Comparison of ENCODE assay signal across 8 cellular contexts in the genomic region with DNA sequence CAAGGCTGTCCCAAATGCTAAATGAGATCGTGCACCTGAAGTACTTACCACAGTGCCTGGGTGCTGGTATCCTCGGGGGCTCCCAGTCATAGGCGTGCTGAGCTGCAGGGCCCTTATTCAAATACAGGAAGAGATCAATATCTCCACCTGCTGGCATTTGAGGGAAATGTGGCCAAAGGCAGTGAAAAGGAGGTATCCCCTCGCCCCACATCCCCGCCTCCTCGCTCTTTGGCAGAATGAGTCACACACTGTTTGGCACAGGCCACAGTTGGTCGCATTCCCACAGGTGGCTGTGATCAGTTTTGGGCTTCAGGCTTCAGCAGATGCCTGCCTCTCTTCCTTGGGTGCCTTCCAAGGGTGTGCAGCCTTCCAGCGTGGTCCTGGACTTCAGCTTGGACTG. TPM values are rescaled to one million over a fixed set of nuclear protein-coding genes. Genes with fewer than 3 reads are reported as not detected.
A peak's percentile ranks its signal among the peaks of the same experiment; 100 is the strongest.
DNase-seq lines count a peak whose midpoint lies in the region; ATAC-seq and TF ChIP-seq lines count a peak whose summit lies in the region.

No MANE protein-coding gene starts in this region.

- POLR2A ChIA-PET in activated CD4-positive, alpha-beta T cell treated with anti-CD3 and anti-CD28 coated beads for 36 hours (lab: Charles Lee) = no interaction called here

- peak; percentile 75 for DNase-seq in ACHN
- peak; percentile 67 for DNase-seq in NCI-H2196 (lab: John Stamatoyannopoulos, UW; ENCODE audit: unreplicated experiment)
- peak; percentile 78 for DNase-seq in activated CD4-positive, alpha-beta T cell treated with anti-CD3 and anti-CD28 coated beads for 36 hours
- peak; percentile 17 for DNase-seq in naive B cell
- DNase-seq in tibial nerve (ENCODE audit: low spot score in 2 of 2) = peak in 1 of 2 donors; percentile 15

- ATAC-seq in HG02943 (IDR thresholded peaks at IDR 0.05; ENCODE audit: low read depth, unreplicated experiment) (peak; percentile 79), naive B cell (ENCODE audit: low read depth in 2 of 2) (peak; percentile 61 to 67)
- ATAC-seq in activated CD4-positive, alpha-beta T cell treated with anti-CD3 and anti-CD28 coated beads for 36 hours = peak; percentile 96

- no peaks in the 10 kb centered on the region for H3K9me3 Mint-ChIP-seq in activated CD4-positive, alpha-beta T cell treated with anti-CD3 and anti-CD28 coated beads for 36 hours (ENCODE audit: low read depth)
- H3K9me3 Mint-ChIP-seq in naive B cell = no peaks in the 10 kb centered on the region

- peaks cover 0 to 6% (median 0%) of the 10 kb centered on the region in 4 donors for H3K4me1 ChIP-seq in tibial nerve

- TF ChIP-seq CTCF in GM12875 (IDR thresholded peaks at IDR 0.05; ENCODE audit: borderline replicate concordance, insufficient read depth, low read depth, low read length) (peak; percentile 60; the same call in 1 of the 2 replicates), tibial nerve (IDR thresholded peaks at IDR 0.05) (peak in 4 of 5 experiments; percentile 6 to 35 (median 32))

- H3K4me3 Mint-ChIP-seq in activated CD4-positive, alpha-beta T cell treated with anti-CD3 and anti-CD28 coated beads for 36 hours = no peak overlapping the region
- H3K4me3 Mint-ChIP-seq in naive B cell = peak overlapping the region in 1 of 8 donors; percentile 0

- CTCF ChIA-PET in activated CD4-positive, alpha-beta T cell treated with anti-CD3 and anti-CD28 coated beads for 36 hours (lab: Charles Lee) = interaction anchor here (0.7 kb wide), 1 partner anchor 20 kb away, joined by 3 read pairs; no protein-coding TSS in a partner anchor

- no peaks in the 10 kb centered on the region for H3K27me3 ChIP-seq in tibial nerve

- intact Hi-C loops in activated CD4-positive, alpha-beta T cell treated with anti-CD3 and anti-CD28 coated beads for 36 hours (cut with DNase I, micrococcal nuclease) = loop anchor here in 1 of 2 experiments (2.0 to 10.0 kb wide), 3 partner anchors 94 to 1177 kb away; a partner anchor contains a TSS

- no peak for TF ChIP-seq POLR2A in tibial nerve (IDR thresholded peaks at IDR 0.05)

- no peaks in the 10 kb centered on the region for H3K27me3 Mint-ChIP-seq in activated CD4-positive, alpha-beta T cell treated with anti-CD3 and anti-CD28 coated beads for 36 hours
- H3K27me3 Mint-ChIP-seq in naive B cell = peaks cover 4 to 12% (median 11%) of the 10 kb centered on the region in 3 donors

- no peaks in the 10 kb centered on the region for H3K36me3 ChIP-seq in tibial nerve

- H3K27ac Mint-ChIP-seq in activated CD4-positive, alpha-beta T cell treated with anti-CD3 and anti-CD28 coated beads for 36 hours = no peak overlapping the region
- peak overlapping the region in 1 of 6 donors; percentile 66 for H3K27ac Mint-ChIP-seq in naive B cell

- in situ Hi-C loops in ACHN (cut with HindIII; ENCODE audit: low pct_ligation_motif_present, low pct_unique_long_range_greater_than_20kb, low sequenced_read_pairs) = no loop called here

- H3K9me3 ChIP-seq in tibial nerve = no peaks in the 10 kb centered on the region

- no peaks in the 10 kb centered on the region for H3K36me3 Mint-ChIP-seq in activated CD4-positive, alpha-beta T cell treated with anti-CD3 and anti-CD28 coated beads for 36 hours (ENCODE audit: low read depth)
- H3K36me3 Mint-ChIP-seq in naive B cell = no peaks in the 10 kb centered on the region

- no peak for TF ChIP-seq EP300 in tibial nerve (IDR thresholded peaks at IDR 0.05)

- H3K27ac ChIP-seq in cingulate gyrus (ENCODE audit: low read depth, low read length) (peak overlapping the region; percentile 41), tibial nerve (peak overlapping the region in 1 of 4 donors; percentile 79)

- 22 to 29% methylated on average over 1 to 8 of the region's 8 CpGs for WGBS in tibial nerve, 2 donors

- no peak overlapping the region for H3K4me3 ChIP-seq in GM12875 (ENCODE audit: low read depth, low read length)
- no peak overlapping the region for H3K4me3 ChIP-seq in tibial nerve

- peaks cover 9% of the 10 kb centered on the region for H3K4me1 Mint-ChIP-seq in activated CD4-positive, alpha-beta T cell treated with anti-CD3 and anti-CD28 coated beads for 36 hours
- peaks cover 0 to 6% (median 4%) of the 10 kb centered on the region in 3 donors for H3K4me1 Mint-ChIP-seq in naive B cell

RNA-seq across cellular contexts. Expression of a gene that starts 28.4 kb away (rescaled TPM):
- total RNA-seq in activated CD4-positive, alpha-beta T cell treated with anti-CD3 and anti-CD28 coated beads for 36 hours = 1 to 10 TPM; 2.0 to 2.1 TPM
- polyA plus RNA-seq in naive B cell (ENCODE audit: low read depth in 6 of 6) = 1 to 10 TPM in 5 of 6 donors, under 1 TPM in 1; 0.55 to 4.3 (median 2.4) TPM
- 10 to 100 TPM; 17.1 to 55.1 (median 28.6) TPM for total RNA-seq in tibial nerve

Comparison
In these comparisons a context has a peak if more than half of its experiments do, and no peak if none do; other contexts are left out.
1. RNA of a gene that starts 28.4 kb away (total RNA-seq): 17.1 to 55.1 TPM in tibial nerve; 2.0 to 2.1 TPM in activated CD4-positive, alpha-beta T cell treated with anti-CD3 and anti-CD28 coated beads for 36 hours; every median in the first group is over 4 times any median in the second.
2. Peak in every context shown above with its lines, with median percentiles within 50 percentile points of each other: ATAC-seq.